16 cellular contexts compared by ENCODE assay signal in genomic region chr6:133715270-133715669, GRCh38.
DNase-seq lines count a peak whose midpoint lies in the region; ATAC-seq and TF ChIP-seq lines count a peak whose summit lies in the region.
"Had no signal": no experiment of that assay in that cellular context is flagged by ENCODE, and none has a peak within 500 bp of the region (broad histone marks: within the 10 kb centered on the region; RNA-seq: fewer than 3 reads in every experiment).

No MANE protein-coding gene starts in this region.

- ATAC-seq in PC-3 (no peak), GM21737 (IDR thresholded peaks at IDR 0.05; ENCODE audit: unreplicated experiment) (no peak), HG03469 (IDR thresholded peaks at IDR 0.05; ENCODE audit: unreplicated experiment) (no peak)
- ATAC-seq: A549; CD8-positive, alpha-beta T cell had no signal

- intact Hi-C loops in PC-3 (cut with micrococcal nuclease): no loop called here
- intact Hi-C loops in thyroid gland (cut with DNase I): no loop called here

- H3K36me3 ChIP-seq in BLaER1 (no peaks in the 10 kb centered on the region), MM.1S (replicated peaks; ENCODE audit: insufficient read depth, low read length) (no peaks in the 10 kb centered on the region), PC-3 (ENCODE audit: low read depth, low read length) (no peaks in the 10 kb centered on the region), thyroid gland (no peaks in the 10 kb centered on the region)

- H3K27ac ChIP-seq in BLaER1: no peak overlapping the region
- no peak overlapping the region for H3K27ac ChIP-seq in MM.1S (ENCODE audit: low read length)
- no peak overlapping the region for H3K27ac ChIP-seq in PC-3 (ENCODE audit: low read length)
- H3K27ac ChIP-seq in thyroid gland: no peak overlapping the region
- H3K27ac ChIP-seq: 22Rv1, A549, C4-2B had no signal

- H3K9ac ChIP-seq in BLaER1: no peak overlapping the region
- H3K9ac ChIP-seq in MM.1S (ENCODE audit: low read length): no peak overlapping the region
- no peak overlapping the region for H3K9ac ChIP-seq in PC-3 (ENCODE audit: low read length)

- POLR2A ChIA-PET in PC-3 (lab: Charles Lee; ENCODE audit: unreplicated experiment): interaction anchor here (0.6 kb wide), 1 partner anchor 444 kb away, joined by 3 read pairs; no protein-coding TSS in a partner anchor

- CTCF ChIA-PET in PC-3 (lab: Charles Lee): interaction anchor here (0.9 kb wide), 1 partner anchor 146 kb away, joined by 4 read pairs; no protein-coding TSS in a partner anchor

- H3K4me2 ChIP-seq in BLaER1 (peak overlapping the region; percentile 12; the same call in 1 of the 2 replicates), MM.1S (ENCODE audit: low read depth, low read length) (peak overlapping the region; percentile 27; the same call in 1 of the 2 replicates), PC-3 (ENCODE audit: low read length) (no peak overlapping the region)
- H3K4me2 ChIP-seq: A549 had no signal

- H3K79me2 ChIP-seq in MM.1S (ENCODE audit: low read length) (no peaks in the 10 kb centered on the region), PC-3 (ENCODE audit: low read length) (no peaks in the 10 kb centered on the region)

- H3K9me2 ChIP-seq in MM.1S (replicated peaks; ENCODE audit: insufficient read depth, low read length) (no peaks in the 10 kb centered on the region), PC-3 (replicated peaks; ENCODE audit: low read length) (no peaks in the 10 kb centered on the region)

- BruUV-seq in PC-3 (replicated peaks; lab: Mats Ljungman, UMichigan): no TSS peak

- no peak for TF ChIP-seq CTCF in MM.1S (IDR thresholded peaks at IDR 0.05; ENCODE audit: low read length)
- no peak for TF ChIP-seq CTCF in PC-3 (conservative IDR thresholded peaks at IDR 0.05; ENCODE audit: low read depth, low read length)
- TF ChIP-seq CTCF in thyroid gland (IDR thresholded peaks at IDR 0.05): no peak

- H3K9me3 ChIP-seq in BLaER1 (no peaks in the 10 kb centered on the region), MM.1S (replicated peaks; ENCODE audit: insufficient read depth, low read length) (no peaks in the 10 kb centered on the region), PC-3 (ENCODE audit: low read length) (no peaks in the 10 kb centered on the region), thyroid gland (no peaks in the 10 kb centered on the region)
- H3K9me3 ChIP-seq: A549, Caco-2 had no signal

- peak; percentile 54 for DNase-seq in MM.1S
- peak; percentile 7 for DNase-seq in PC-3
- DNase-seq in thyroid gland: no peak
- DNase-seq: AML-193; Caco-2; Calu3; CD4-positive, alpha-beta T cell; CD8-positive, alpha-beta T cell; DMS79 treated with DMSO at 0.1 percent for 48 hours; GF-D8 had no signal

- H3K27me3 ChIP-seq in BLaER1 (no peaks in the 10 kb centered on the region), MM.1S (replicated peaks; ENCODE audit: insufficient read depth, low read length) (no peaks in the 10 kb centered on the region), PC-3 (ENCODE audit: low read length) (no peaks in the 10 kb centered on the region), thyroid gland (no peaks in the 10 kb centered on the region)

- no peaks in the 10 kb centered on the region for H4K20me1 ChIP-seq in BLaER1
- no peaks in the 10 kb centered on the region for H4K20me1 ChIP-seq in MM.1S (ENCODE audit: insufficient read depth, low read length)
- H4K20me1 ChIP-seq in PC-3 (ENCODE audit: low read length): no peaks in the 10 kb centered on the region

- peaks cover 8% of the 10 kb centered on the region for H3K4me1 ChIP-seq in BLaER1
- peaks cover 12% of the 10 kb centered on the region for H3K4me1 ChIP-seq in MM.1S (ENCODE audit: low read length)
- H3K4me1 ChIP-seq in PC-3 (ENCODE audit: insufficient read depth, low read length): 0 out of 2 replicates have a peak, but pooled peaks cover 3% of the 10 kb centered on the region
- H3K4me1 ChIP-seq in thyroid gland: no peaks in the 10 kb centered on the region
- H3K4me1 ChIP-seq: A549, Caco-2 had no signal

- whole genome bisulfite sequencing in thyroid gland, 2 donors: 77 to 78% methylated on average over 3 of the region's 3 CpGs

- TF ChIP-seq POLR2A in thyroid gland (IDR thresholded peaks at IDR 0.05): no peak

- H3F3A ChIP-seq in MM.1S (ENCODE audit: insufficient read depth, low read length) (no peaks in the 10 kb centered on the region), PC-3 (ENCODE audit: low read length, unreplicated experiment) (no peaks in the 10 kb centered on the region)

- H2AFZ ChIP-seq in MM.1S (ENCODE audit: low read length): no peak overlapping the region
- H2AFZ ChIP-seq in PC-3 (ENCODE audit: low read length): no peak overlapping the region

- H3K4me3 ChIP-seq in BLaER1 (no peak overlapping the region), MM.1S (ENCODE audit: low read length) (no peak overlapping the region), PC-3 (ENCODE audit: low read length) (no peak overlapping the region), thyroid gland (replicated peaks in 1 of 3) (no peak overlapping the region)
- H3K4me3 ChIP-seq: A549 had no signal

Comparison
In these comparisons a context has a peak if more than half of its experiments do, and no peak if none do; other contexts are left out.
1. DNase-seq: peak in MM.1S (single experiment) and PC-3 (single experiment); none in thyroid gland (0 of 2).